Comparison of ENCODE assay signal across 16 cellular contexts in the genomic region with DNA sequence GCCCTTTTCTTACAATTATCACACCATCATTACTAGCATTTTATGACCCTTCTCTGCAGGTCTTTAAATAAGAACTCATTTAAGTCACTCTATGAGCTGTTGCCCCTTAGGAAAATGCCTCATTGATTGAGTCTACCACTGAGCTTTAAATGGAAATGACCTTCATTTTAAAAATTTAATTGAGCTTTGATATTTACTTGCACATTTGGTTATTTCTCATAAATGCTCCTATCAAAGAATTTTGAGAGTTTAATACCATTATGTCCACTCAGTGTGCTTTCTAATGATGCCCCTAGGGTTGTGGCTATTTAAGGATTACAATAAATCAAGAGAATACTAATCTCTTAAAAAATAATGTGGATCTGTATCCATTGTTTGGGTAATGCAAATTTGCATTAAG.
"Had no signal": no experiment of that assay in that cellular context is flagged by ENCODE, and none has a peak within 500 bp of the region (broad histone marks: within the 10 kb centered on the region; RNA-seq: fewer than 3 reads in every experiment).

No MANE protein-coding gene starts in this region.

- DNase-seq: activated CD4-positive, alpha-beta T cell treated with anti-CD3 and anti-CD28 coated beads for 1 hour; activated gamma-delta T cell treated with Interleukin-2 at 50 U/mL for 16 hours; activated T-cell treated with anti-CD3 and anti-CD28 coated beads, Interleukin-2, amount 50 U/mL, for 1 hour; anterior cingulate cortex; body of pancreas; lower lobe of right lung; naive thymus-derived CD4-positive, alpha-beta T cell; right cardiac atrium; stimulated activated CD4-positive, alpha-beta T cell treated with anti-CD3 and anti-CD28 coated beads, Interleukin-12 subunit alpha, Interleukin-12 subunit beta, amount 100 ng/mL, for 4 hours; stimulated activated CD4-positive, alpha-beta T cell treated with anti-CD3 and anti-CD28 coated beads, Interleukin-4, amount 100 ng/mL, for 4 hours; stimulated activated naive CD8-positive, alpha-beta T cell treated with anti-CD3 and anti-CD28 coated beads, Interleukin-15, Interleukin-2, amounts not matched to agents 100 U/mL and 50 U/mL, for 24 hours; T-cell had no signal

- H3K36me3 ChIP-seq: lower lobe of right lung, tibial nerve had no signal

- FAIRE-seq: colon, islet of Langerhans, TTC549 had no signal

- H3K27me3 ChIP-seq: body of pancreas, tibial nerve had no signal

- ATAC-seq: body of pancreas; lower lobe of right lung; naive thymus-derived CD4-positive, alpha-beta T cell; stimulated activated naive CD8-positive, alpha-beta T cell treated with anti-CD3 and anti-CD28 coated beads, Interleukin-15, Interleukin-2, amounts not matched to agents 100 U/mL and 50 U/mL, for 24 hours; T-cell had no signal

- H3K27ac ChIP-seq: body of pancreas, lower lobe of right lung had no signal

- H3K4me3 ChIP-seq: body of pancreas, lower lobe of right lung, tibial nerve had no signal

- H3K9me3 ChIP-seq: body of pancreas, lower lobe of right lung, tibial nerve had no signal
